10 cellular contexts compared by ENCODE assay signal in the genomic region with DNA sequence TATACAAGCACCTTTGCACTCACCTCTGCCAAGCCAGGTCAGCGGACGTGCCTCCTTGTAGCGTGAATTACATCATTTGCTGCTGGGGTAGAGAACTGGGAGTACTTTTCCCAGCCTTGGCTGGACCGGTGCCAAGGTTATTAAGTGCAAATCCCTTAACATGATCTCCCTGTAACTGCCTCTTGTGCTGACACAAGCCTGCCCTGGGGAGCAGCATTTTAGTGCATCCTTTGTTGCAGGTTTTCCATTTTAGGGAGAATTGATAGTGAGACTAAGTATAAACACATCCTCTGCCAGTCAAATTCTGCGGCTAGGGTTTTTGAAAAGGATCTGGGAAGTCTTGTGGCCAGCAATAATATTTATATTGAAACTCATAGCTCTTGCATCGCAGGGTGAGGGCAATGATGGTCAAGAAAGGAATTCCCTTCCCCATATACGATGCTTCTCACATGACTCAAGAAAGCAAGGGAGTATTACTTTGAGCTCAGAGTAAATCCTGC. TPM values are rescaled to one million over a fixed set of nuclear protein-coding genes. Genes with fewer than 3 reads are reported as not detected.
DNase-seq lines count a peak whose midpoint lies in the region; ATAC-seq and TF ChIP-seq lines count a peak whose summit lies in the region.
"Had no signal": no experiment of that assay in that cellular context is flagged by ENCODE, and none has a peak within 500 bp of the region (broad histone marks: within the 10 kb centered on the region; RNA-seq: fewer than 3 reads in every experiment).

No MANE protein-coding gene starts in this region.

- no peak overlapping the region for H3K27ac ChIP-seq in right atrium auricular region

- H3K4me1 ChIP-seq in right atrium auricular region = peaks cover 0 to 13% of the 10 kb centered on the region in 2 donors

- H3K27me3 ChIP-seq in right atrium auricular region = no peaks in the 10 kb centered on the region

- no peak overlapping the region for H3K4me3 ChIP-seq in right atrium auricular region

- no peaks in the 10 kb centered on the region for H3K9me3 ChIP-seq in right atrium auricular region

- TF ChIP-seq CTCF in right atrium auricular region (IDR thresholded peaks at IDR 0.05) = no peak

- DNase-seq in A172 (ENCODE audit: low spot score) (peak; percentile 6), NCI-H128 (lab: John Stamatoyannopoulos, UW; ENCODE audit: unreplicated experiment) (peak; percentile 93), right atrium auricular region (ENCODE audit: low spot score) (peak; percentile 73), CD1c-positive myeloid dendritic cell (ENCODE audit: extremely low spot score) (no peak), iPS-NIHi7 (ENCODE audit: extremely low spot score) (no peak)
- no peak for DNase-seq in stimulated activated naive CD8-positive, alpha-beta T cell treated with anti-CD3 and anti-CD28 coated beads, Interleukin-15, Interleukin-2, amounts not matched to agents 100 U/mL and 50 U/mL, for 24 hours
- DNase-seq: stimulated activated CD4-positive, alpha-beta T cell treated with anti-CD3 and anti-CD28 coated beads, Interleukin-2, amount 100 ng/mL, for 48 hours had no signal

- no peaks in the 10 kb centered on the region for H3K36me3 ChIP-seq in right atrium auricular region

- ATAC-seq in SK-N-SH treated with all-trans-retinoic acid at 6 μM for 48 hours = peak; percentile 89
- ATAC-seq in HG03175 (IDR thresholded peaks at IDR 0.05; ENCODE audit: unreplicated experiment) = no peak
- ATAC-seq in stimulated activated naive CD8-positive, alpha-beta T cell treated with anti-CD3 and anti-CD28 coated beads, Interleukin-15, Interleukin-2, amounts not matched to agents 100 U/mL and 50 U/mL, for 24 hours = no peak

TF ChIP-seq in SK-N-SH treated with all-trans-retinoic acid at 6 μM for 48 hours, 23 proteins besides CTCF, POLR2A, EP300 and RAD21:
- TF ChIP-seq ESRRG (CRISPR knock-in tag; IDR thresholded peaks at IDR 0.05) (no peak), ZFP3 (CRISPR knock-in tag; IDR thresholded peaks at IDR 0.05) (no peak), ZFP30 (CRISPR knock-in tag; IDR thresholded peaks at IDR 0.05) (no peak), TSHZ2 (CRISPR knock-in tag; IDR thresholded peaks at IDR 0.05) (no peak), ZNF565 (CRISPR knock-in tag; conservative IDR thresholded peaks at IDR 0.05; ENCODE audit: low read depth) (no peak)

RNA-seq across cellular contexts. Expression of gene DCLK1, which starts 32.7 kb away (rescaled TPM):
- 12.6 and 13.6 TPM in 2 replicates for total RNA-seq in A172 (2014; rRNA removed; shearing (Covaris generic))
- total RNA-seq in right atrium auricular region = 10 to 100 TPM in 1 of 2 donors, 1 to 10 TPM in 1; 4.7 to 10.1 TPM
- total RNA-seq: T-helper 1 cell treated with Interleukin-12 subunit alpha and Interleukin-12 subunit beta and Interleukin-4 antibody, amounts not matched to agents 30 ng/mL and 1 ng/mL, for 36 hours had no signal

RNA-seq across cellular contexts. Expression of gene SOHLH2, which starts 50.5 kb away (rescaled TPM):
- total RNA-seq in A172 (2014; rRNA removed; shearing (Covaris generic)) = 1.1 and 3.4 TPM in 2 replicates
- total RNA-seq in right atrium auricular region = under 1 TPM in 1 of 2 donors, not detected in 1; 0.20 TPM
- total RNA-seq: T-helper 1 cell treated with Interleukin-12 subunit alpha and Interleukin-12 subunit beta and Interleukin-4 antibody, amounts not matched to agents 30 ng/mL and 1 ng/mL, for 36 hours had no signal

Comparison
In these comparisons a context has a peak if more than half of its experiments do, and no peak if none do; other contexts are left out.
1. DNase-seq: peak in A172 (single experiment), NCI-H128 (single experiment) and right atrium auricular region (single experiment); none in CD1c-positive myeloid dendritic cell (single experiment), stimulated activated naive CD8-positive, alpha-beta T cell treated with anti-CD3 and anti-CD28 coated beads, Interleukin-15, Interleukin-2, amounts not matched to agents 100 U/mL and 50 U/mL, for 24 hours (single experiment) and iPS-NIHi7 (single experiment).